1 cellular context compared by ENCODE assay signal in genomic region chr5:172775326-172776234, GRCh38.
TF ChIP-seq lines count a peak whose summit lies in the region.

No MANE protein-coding gene starts in this region.

TF ChIP-seq in GM23338, 12 proteins besides CTCF, POLR2A, EP300 and RAD21 (continued from another document):
- no peak for TF ChIP-seq ZNF462 (CRISPR knock-in tag; IDR thresholded peaks at IDR 0.05)
TF ChIP-seq in GM23338: peak in this region for 0.
